ENCODE assay signal across 16 cellular contexts in genomic region chr7:5408777-5409176, GRCh38. TPM values are rescaled to one million over a fixed set of nuclear protein-coding genes. Genes with fewer than 3 reads are reported as not detected.
DNase-seq lines count a peak whose midpoint lies in the region; ATAC-seq, FAIRE-seq and TF ChIP-seq lines count a peak whose summit lies in the region.
"Had no signal": no experiment of that assay in that cellular context is flagged by ENCODE, and none has a peak within 500 bp of the region (broad histone marks: within the 10 kb centered on the region; RNA-seq: fewer than 3 reads in every experiment).

No MANE protein-coding gene starts in this region.

- ATAC-seq in IMR-90 (ENCODE audit: low read depth) (peak; percentile 46; the same call in 1 of the 2 replicates), HG03469 (IDR thresholded peaks at IDR 0.05; ENCODE audit: unreplicated experiment) (no peak)
- ATAC-seq in naive thymus-derived CD8-positive, alpha-beta T cell: no peak
- ATAC-seq: activated T-cell treated with anti-CD3 and anti-CD28 coated beads, Interleukin-2, amount 50 U/mL, for 4 hours had no signal

- H3K36me3 ChIP-seq in IMR-90 (ENCODE audit: control insufficient read depth, insufficient read depth, low read length) (peaks cover 26% of the 10 kb centered on the region), endothelial cell of umbilical vein (ENCODE audit: control insufficient read depth in 2 of 2, extremely low read depth in 1 of 2, insufficient read depth in 2 of 2, low read length in 2 of 2) (peaks cover 0 to 10% of the 10 kb centered on the region in 2 experiments), mesenchymal stem cell (ENCODE audit: control insufficient read depth in 1 of 2, insufficient read depth in 2 of 2, low read depth in 1 of 2, low read length in 2 of 2) (peaks cover 14 to 19% of the 10 kb centered on the region in 2 experiments), right atrium auricular region (no peaks in the 10 kb centered on the region)

- no peak for TF ChIP-seq CTCF in 22Rv1 (IDR thresholded peaks at IDR 0.05)
- TF ChIP-seq CTCF in IMR-90 (conservative IDR thresholded peaks at IDR 0.05; ENCODE audit: low read depth, low read length): no peak
- no peak for TF ChIP-seq CTCF in endothelial cell of umbilical vein (IDR thresholded peaks at IDR 0.05; ENCODE audit: extremely low read depth in 1 of 2, insufficient read depth in 1 of 2, low read depth in 1 of 2, low read length in 2 of 2)
- no peak for TF ChIP-seq CTCF in right atrium auricular region (IDR thresholded peaks at IDR 0.05)

- H3K36me3 Mint-ChIP-seq in naive thymus-derived CD8-positive, alpha-beta T cell: no peaks in the 10 kb centered on the region

- no peak overlapping the region for H2AK9ac ChIP-seq in IMR-90 (replicated peaks; ENCODE audit: low read depth, low read length, poor library complexity)

- WGBS in IMR-90 (ENCODE audit: extremely low coverage in 2 of 2, insufficient read length in 1 of 2), 2 experiments: no CpG with 5 or more reads among the region's 4 CpGs
- 47% methylated on average over 4 of the region's 4 CpGs for WGBS in mesenchymal stem cell

- H2BK15ac ChIP-seq in IMR-90 (ENCODE audit: low read depth, low read length) (no peak overlapping the region), mesenchymal stem cell (ENCODE audit: low read depth, poor library complexity, severe bottlenecking) (no peak overlapping the region)

- H4K5ac ChIP-seq in IMR-90 (ENCODE audit: low read depth, low read length): no peak overlapping the region

- DNase-seq in IMR-90 (peak; percentile 77), endothelial cell of umbilical vein (ENCODE audit: low read depth, low spot score) (peak; percentile 46), mesenchymal stem cell (peak; percentile 87), superior temporal gyrus (ENCODE audit: extremely low spot score) (no peak), right atrium auricular region (ENCODE audit: low spot score) (no peak)
- DNase-seq in naive thymus-derived CD8-positive, alpha-beta T cell: no peak
- DNase-seq: activated B cell treated with CpG ODN at 0.5 μM for 24 hours; activated T-cell treated with anti-CD3 and anti-CD28 coated beads, Interleukin-2, amount 50 U/mL, for 4 hours; amygdala; DMS79; NCI-H1694 treated with DMSO at 0.1 percent for 48 hours; thyroid gland had no signal

- dilution Hi-C loops in IMR-90 (cut with HindIII; ENCODE audit: low sequenced_read_pairs, unreplicated experiment) (no loop called here), endothelial cell of umbilical vein (cut with MboI; ENCODE audit: extremely low pct_ligation_motif_present, low sequenced_read_pairs) (no loop called here)

- no peak overlapping the region for H2BK12ac ChIP-seq in mesenchymal stem cell (ENCODE audit: low read length in 2 of 2)

- BruUV-seq in IMR-90 (replicated peaks; lab: Mats Ljungman, UMichigan): no TSS peak
- BruUV-seq in endothelial cell of umbilical vein (replicated peaks; lab: Mats Ljungman, UMichigan): no TSS peak

- H3K79me1 ChIP-seq in IMR-90 (ENCODE audit: low read depth in 1 of 2, low read length in 2 of 2) (peaks cover 19 to 73% of the 10 kb centered on the region in 2 experiments), mesenchymal stem cell (replicated peaks; ENCODE audit: low read length, poor library complexity, severe bottlenecking) (peaks cover 38% of the 10 kb centered on the region)

- no peak overlapping the region for H3K4me3 Mint-ChIP-seq in naive thymus-derived CD8-positive, alpha-beta T cell
- H3K4me3 Mint-ChIP-seq: activated B cell treated with CpG ODN at 0.5 μM for 24 hours; activated T-cell treated with anti-CD3 and anti-CD28 coated beads, Interleukin-2, amount 50 U/mL, for 4 hours had no signal

- POLR2A ChIA-PET in IMR-90 (lab: Charles Lee; ENCODE audit: unreplicated experiment): interaction anchor here (0.7 kb wide), 1 partner anchor 14 kb away, joined by 3 read pairs; no protein-coding TSS in a partner anchor
- POLR2A ChIA-PET in endothelial cell of umbilical vein (lab: Charles Lee): interaction anchor here (0.7 kb wide), 1 partner anchor 12 kb away, joined by 4 read pairs; no protein-coding TSS in a partner anchor
- POLR2A ChIA-PET in naive thymus-derived CD8-positive, alpha-beta T cell (lab: Charles Lee): interaction anchor here (0.6 kb wide), 1 partner anchor 41 kb away, joined by 7 read pairs; no protein-coding TSS in a partner anchor

- peak; percentile 83 for FAIRE-seq in endothelial cell of umbilical vein (lab: Jason Lieb, UNC)
- FAIRE-seq: endometrium had no signal

- H3K4me2 ChIP-seq in IMR-90 (ENCODE audit: low read depth, low read length) (no peak overlapping the region), endothelial cell of umbilical vein (ENCODE audit: insufficient read depth, low read length) (no peak overlapping the region), mesenchymal stem cell (ENCODE audit: low read length, poor library complexity, severe bottlenecking) (no peak overlapping the region)
- H3K4me2 ChIP-seq: smooth muscle cell had no signal

- H3K4me3 ChIP-seq in IMR-90 (ENCODE audit: insufficient read depth, low read depth, low read length) (no peak overlapping the region), endothelial cell of umbilical vein (replicated peaks in 1 of 3; ENCODE audit: insufficient read depth in 1 of 3, low read depth in 1 of 3, low read length in 3 of 3) (no peak overlapping the region), mesenchymal stem cell (ENCODE audit: insufficient read depth in 1 of 2, low read depth in 1 of 2, low read length in 2 of 2) (no peak overlapping the region), right atrium auricular region (no peak overlapping the region)
- H3K4me3 ChIP-seq: smooth muscle cell, thyroid gland had no signal

- H2BK5ac ChIP-seq in IMR-90 (ENCODE audit: low read depth, low read length, poor library complexity, severe bottlenecking) (no peak overlapping the region), mesenchymal stem cell (ENCODE audit: low read depth, low read length, poor library complexity, severe bottlenecking) (no peak overlapping the region)

- H2BK120ac ChIP-seq in IMR-90 (ENCODE audit: low read depth, low read length) (no peak overlapping the region), mesenchymal stem cell (ENCODE audit: low read depth, low read length) (no peak overlapping the region)

- H3K27ac ChIP-seq in 22Rv1 (0 out of 2 replicates have a peak overlapping the region, but pooled peaks have one; percentile 3), IMR-90 (ENCODE audit: insufficient read depth, low read length) (no peak overlapping the region), endothelial cell of umbilical vein (ENCODE audit: insufficient read depth, low read depth, low read length) (no peak overlapping the region), mesenchymal stem cell (ENCODE audit: low read length, poor library complexity, severe bottlenecking) (no peak overlapping the region), right atrium auricular region (no peak overlapping the region)

- H3K27me3 ChIP-seq in IMR-90 (ENCODE audit: control insufficient read depth, insufficient read depth, low read length) (no peaks in the 10 kb centered on the region), endothelial cell of umbilical vein (ENCODE audit: control insufficient read depth in 2 of 2, insufficient read depth in 2 of 2, low read length in 2 of 2) (no peaks in the 10 kb centered on the region), mesenchymal stem cell (ENCODE audit: control insufficient read depth in 1 of 2, insufficient read depth in 1 of 2, low read length in 2 of 2) (no peaks in the 10 kb centered on the region), right atrium auricular region (no peaks in the 10 kb centered on the region)
- H3K27me3 ChIP-seq: thyroid gland had no signal

- H4K20me1 ChIP-seq in IMR-90 (ENCODE audit: insufficient read depth, low read length) (peaks cover 90% of the 10 kb centered on the region), endothelial cell of umbilical vein (replicated peaks; ENCODE audit: control insufficient read depth, extremely low read depth, insufficient read depth, low read length) (no peaks in the 10 kb centered on the region)

- CTCF ChIA-PET in IMR-90 (lab: Yijun Ruan, JAX) (interaction anchor here (0.6 kb wide), 1 partner anchor 120 kb away, joined by 3 read pairs; no protein-coding TSS in a partner anchor), endothelial cell of umbilical vein (lab: Charles Lee) (interaction anchor here (0.8 to 2.0 kb wide), 5 partner anchors 9 to 69 kb away, joined by 3 to 14 read pairs (median 3); no protein-coding TSS in a partner anchor)

- H3K9ac ChIP-seq in IMR-90 (ENCODE audit: low read depth, low read length) (no peak overlapping the region), endothelial cell of umbilical vein (replicated peaks; ENCODE audit: extremely low read depth, insufficient read depth, low read length) (no peak overlapping the region), mesenchymal stem cell (ENCODE audit: low read length) (peak overlapping the region; percentile 12)

- TF ChIP-seq RAD21 in IMR-90 (IDR thresholded peaks at IDR 0.05; ENCODE audit: low read length): no peak

- H3K4me1 ChIP-seq in IMR-90 (ENCODE audit: control insufficient read depth, insufficient read depth, low read length) (peaks cover 5% of the 10 kb centered on the region; the same call in 1 of the 2 replicates), endothelial cell of umbilical vein (ENCODE audit: control insufficient read depth, extremely low read depth, insufficient read depth, low read length) (peaks cover 8% of the 10 kb centered on the region), mesenchymal stem cell (ENCODE audit: control insufficient read depth, insufficient read depth, low read depth, low read length) (peaks cover 21% of the 10 kb centered on the region), right atrium auricular region (peaks cover 0 to 47% of the 10 kb centered on the region in 2 donors)

- H3K27ac Mint-ChIP-seq in naive thymus-derived CD8-positive, alpha-beta T cell: no peak overlapping the region
- H3K27ac Mint-ChIP-seq: activated B cell treated with CpG ODN at 0.5 μM for 24 hours had no signal

- TF ChIP-seq POLR2A in IMR-90 (IDR thresholded peaks at IDR 0.05; ENCODE audit: low read depth, low read length) (no peak), endothelial cell of umbilical vein (IDR thresholded peaks at IDR 0.05; ENCODE audit: low read depth, low read length) (no peak)

- in situ Hi-C loops in IMR-90 (cut with MboI; ENCODE audit: low sequenced_read_pairs): no loop called here

- H3K14ac ChIP-seq in IMR-90 (replicated peaks; ENCODE audit: low read depth, low read length): peak overlapping the region; percentile 0; the same call in 1 of the 2 replicates
- peak overlapping the region in 1 of 2 experiments; percentile 70 for H3K14ac ChIP-seq in mesenchymal stem cell (ENCODE audit: low read length in 2 of 2)

- no peaks in the 10 kb centered on the region for H3K4me1 Mint-ChIP-seq in naive thymus-derived CD8-positive, alpha-beta T cell
- H3K4me1 Mint-ChIP-seq: activated B cell treated with CpG ODN at 0.5 μM for 24 hours had no signal

- intact Hi-C loops in IMR-90 (cut with micrococcal nuclease) (no loop called here), endothelial cell of umbilical vein (cut with micrococcal nuclease) (no loop called here)

- no peak overlapping the region for H3K56ac ChIP-seq in IMR-90 (ENCODE audit: extremely low read depth, insufficient read depth, low read length)

- H3K4ac ChIP-seq in IMR-90 (ENCODE audit: low read depth, low read length): no peak overlapping the region
- H3K4ac ChIP-seq in mesenchymal stem cell (ENCODE audit: low read depth in 1 of 2, low read length in 2 of 2): no peak overlapping the region

- H2AK5ac ChIP-seq in IMR-90 (ENCODE audit: low read depth, low read length) (no peak overlapping the region), mesenchymal stem cell (ENCODE audit: low read length, severe bottlenecking) (no peak overlapping the region)

- peak overlapping the region; percentile 44; the same call in 1 of the 2 replicates for H3K23ac ChIP-seq in IMR-90 (ENCODE audit: low read depth, low read length)
- H3K23ac ChIP-seq in mesenchymal stem cell (ENCODE audit: low read length in 2 of 2): no peak overlapping the region

- peaks cover 0 to 13% (median 4%) of the 10 kb centered on the region in 5 donors for H3K27me3 Mint-ChIP-seq in naive thymus-derived CD8-positive, alpha-beta T cell

- H2AFZ ChIP-seq in IMR-90 (replicated peaks; ENCODE audit: low read length, poor library complexity): no peak overlapping the region
- H2AFZ ChIP-seq in endothelial cell of umbilical vein (ENCODE audit: low read depth, low read length): no peak overlapping the region
- no peak overlapping the region for H2AFZ ChIP-seq in mesenchymal stem cell (ENCODE audit: low read depth, low read length)

- H3K9me1 ChIP-seq in IMR-90 (ENCODE audit: insufficient read depth, low read length) (peaks cover 8% of the 10 kb centered on the region), endothelial cell of umbilical vein (replicated peaks; ENCODE audit: control insufficient read depth, extremely low read depth, insufficient read depth, low read length) (no peaks in the 10 kb centered on the region)

- H4K91ac ChIP-seq in IMR-90 (ENCODE audit: insufficient read depth, low read depth, low read length) (no peak overlapping the region), mesenchymal stem cell (ENCODE audit: low read length) (no peak overlapping the region)

- H2BK20ac ChIP-seq in IMR-90 (ENCODE audit: low read depth, low read length): no peak overlapping the region

- no peak overlapping the region for H4K8ac ChIP-seq in IMR-90 (ENCODE audit: low read depth in 2 of 2, low read length in 2 of 2)
- no peak overlapping the region for H4K8ac ChIP-seq in mesenchymal stem cell (ENCODE audit: low read length)

- no peak overlapping the region for H3K18ac ChIP-seq in IMR-90 (ENCODE audit: low read depth, low read length)
- no peak overlapping the region for H3K18ac ChIP-seq in mesenchymal stem cell (ENCODE audit: low read depth in 1 of 2, low read length in 2 of 2)

- H3K9me3 ChIP-seq in IMR-90 (ENCODE audit: control insufficient read depth, insufficient read depth, low read length) (no peaks in the 10 kb centered on the region), endothelial cell of umbilical vein (replicated peaks; ENCODE audit: control insufficient read depth, insufficient read depth, low read length) (no peaks in the 10 kb centered on the region), mesenchymal stem cell (ENCODE audit: control insufficient read depth, low read length) (no peaks in the 10 kb centered on the region), right atrium auricular region (no peaks in the 10 kb centered on the region)
- H3K9me3 ChIP-seq: thyroid gland had no signal

- H3K79me2 ChIP-seq in endothelial cell of umbilical vein (ENCODE audit: control insufficient read depth, insufficient read depth, low read length): peaks cover 34% of the 10 kb centered on the region

- H3K9me3 Mint-ChIP-seq in naive thymus-derived CD8-positive, alpha-beta T cell: no peaks in the 10 kb centered on the region
- H3K9me3 Mint-ChIP-seq: activated B cell treated with CpG ODN at 0.5 μM for 24 hours; activated T-cell treated with anti-CD3 and anti-CD28 coated beads, Interleukin-2, amount 50 U/mL, for 4 hours had no signal

RNA-seq across cellular contexts. Expression of gene TNRC18, which starts 14.9 kb away (rescaled TPM):
- 4.7 and 5.3 TPM in 2 replicates for total RNA-seq in IMR-90 (2012; rRNA removed)
- polyA plus RNA-seq in IMR-90 (2012; rRNA removed): 29.6 and 37.9 TPM in 2 replicates
- polyA plus RNA-seq in IMR-90 (2012; cell fraction: cytosol; rRNA removed): 37.7 and 43.0 TPM in 2 replicates
- polyA plus RNA-seq in IMR-90 (2012; cell fraction: nucleus; rRNA removed; ENCODE audit: low replicate concordance): 64.3 and 93.3 TPM in 2 replicates
- total RNA-seq in endothelial cell of umbilical vein: 64.6 and 65.0 TPM in 2 replicates
- 14.8 and 16.8 TPM in 2 replicates for polyA plus RNA-seq in endothelial cell of umbilical vein
- polyA plus RNA-seq in endothelial cell of umbilical vein (2011; cell fraction: cytosol; rRNA removed): 15.2 and 20.7 TPM in 2 replicates
- 44.0 and 48.9 TPM in 2 replicates for polyA plus RNA-seq in endothelial cell of umbilical vein (2011; cell fraction: nucleus; rRNA removed)
- polyA plus RNA-seq in endothelial cell of umbilical vein (2012): 25.5 and 34.3 TPM in 2 replicates
- 25.8 and 35.4 TPM in 2 replicates for polyA minus RNA-seq in endothelial cell of umbilical vein
- polyA minus RNA-seq in endothelial cell of umbilical vein (2011; cell fraction: cytosol; rRNA and poly(A)+ RNA removed): 31.4 TPM
- 25.3 and 40.1 TPM in 2 replicates for polyA minus RNA-seq in endothelial cell of umbilical vein (2011; cell fraction: nucleus; rRNA and poly(A)+ RNA removed)
- 45.5 TPM for polyA plus RNA-seq in mesenchymal stem cell (2013, experiment 1 of 2)
- 39.8 TPM for polyA plus RNA-seq in mesenchymal stem cell (2013, experiment 2 of 2)
- total RNA-seq in naive thymus-derived CD8-positive, alpha-beta T cell: 10 to 100 TPM; 41.0 to 42.7 TPM
- 1 to 10 TPM in 2 of 3 donors, under 1 TPM in 1; 0.59 to 1.6 (median 1.0) TPM for polyA plus RNA-seq in naive thymus-derived CD8-positive, alpha-beta T cell
- 10 to 100 TPM; 32.0 to 53.6 TPM for total RNA-seq in right atrium auricular region

Comparison
In these comparisons a context has a peak if more than half of its experiments do, and no peak if none do; other contexts are left out.
1. DNase-seq: peak in IMR-90 (single experiment), endothelial cell of umbilical vein (single experiment) and mesenchymal stem cell (single experiment); none in naive thymus-derived CD8-positive, alpha-beta T cell (0 of 10), superior temporal gyrus (single experiment) and right atrium auricular region (single experiment).